Comparison of ENCODE assay signal across 8 cellular contexts in genomic region chr6:7050911-7051779, GRCh38. TPM values are rescaled to one million over a fixed set of nuclear protein-coding genes. Genes with fewer than 3 reads are reported as not detected.
DNase-seq lines count a peak whose midpoint lies in the region; ATAC-seq and TF ChIP-seq lines count a peak whose summit lies in the region.

No MANE protein-coding gene starts in this region.

- H3K27me3 ChIP-seq in stomach smooth muscle (ENCODE audit: control insufficient read depth in 1 of 2, insufficient read depth in 2 of 2, low read length in 2 of 2) = no peaks in the 10 kb centered on the region

- H3K36me3 ChIP-seq in stomach smooth muscle (ENCODE audit: control insufficient read depth in 2 of 2, insufficient read depth in 2 of 2, low read length in 2 of 2) = no peaks in the 10 kb centered on the region

- ATAC-seq in GM18861 (IDR thresholded peaks at IDR 0.05; ENCODE audit: unreplicated experiment) = no peak

- H3K4me3 ChIP-seq in lower leg skin (ENCODE audit: low read depth, poor library complexity, severe bottlenecking) = peak overlapping the region; percentile 41
- H3K4me3 ChIP-seq in stomach smooth muscle (ENCODE audit: low read length in 2 of 2) = peak overlapping the region; percentile 69 to 80

- peak; percentile 28 for DNase-seq in activated T-cell treated with anti-CD3 and anti-CD28 coated beads for 1 hour (ENCODE audit: low read depth)
- no peak for DNase-seq in activated T-cell treated with anti-CD3 and anti-CD28 coated beads for 4 hours
- DNase-seq in HuH-7.5 (ENCODE audit: low spot score) = peak; percentile 29
- DNase-seq in ecto neural progenitor cell (ENCODE audit: low spot score) = peak; percentile 72
- peak; percentile 58 to 93 for DNase-seq in lower leg skin (ENCODE audit: low spot score in 2 of 2)

- peak overlapping the region; percentile 58 to 73 for H3K9ac ChIP-seq in stomach smooth muscle (ENCODE audit: low read length in 2 of 2)

- H3K9me3 ChIP-seq in stomach smooth muscle (ENCODE audit: control insufficient read depth in 2 of 2, low read length in 2 of 2) = no peaks in the 10 kb centered on the region

- 8 to 12% methylated on average over 56 to 67 of the region's 67 CpGs for WGBS in lower leg skin, 2 donors

- no peak for TF ChIP-seq CTCF in VCaP (conservative IDR thresholded peaks at IDR 0.05)
- TF ChIP-seq CTCF in lower leg skin (IDR thresholded peaks at IDR 0.05) = no peak

- intact Hi-C loops in lower leg skin (cut with DNase I; ENCODE audit: low total_unique reads) = loop anchor here (5.0 kb wide), 1 partner anchor 861 kb away; the partner anchor contains the start of gene TXNDC5

- H3K27ac ChIP-seq in VCaP (peak overlapping the region; percentile 51), stomach smooth muscle (ENCODE audit: low read length) (peak overlapping the region; percentile 55)

- TF ChIP-seq POLR2A in lower leg skin (IDR thresholded peaks at IDR 0.05) = no peak

- H3K4me1 ChIP-seq in stomach smooth muscle (ENCODE audit: control insufficient read depth, insufficient read depth, low read length) = peaks cover 19% of the 10 kb centered on the region

RNA-seq across cellular contexts. Expression of gene RREB1, which starts 56.6 kb away (rescaled TPM):
- 10 to 100 TPM; 40.8 to 68.6 (median 54.4) TPM for total RNA-seq in lower leg skin
